In genomic region chr18:30457156-30457555, GRCh38 we compare ENCODE assay signal across 16 cellular contexts.
A peak's percentile ranks its signal among the peaks of the same experiment; 100 is the strongest.
DNase-seq lines count a peak whose midpoint lies in the region; ATAC-seq and TF ChIP-seq lines count a peak whose summit lies in the region.
"Had no signal": no experiment of that assay in that cellular context is flagged by ENCODE, and none has a peak within 500 bp of the region (broad histone marks: within the 10 kb centered on the region; RNA-seq: fewer than 3 reads in every experiment).

No MANE protein-coding gene starts in this region.

- no peak for DNase-seq in left ventricle myocardium inferior
- DNase-seq in right cardiac atrium, result no peak
- DNase-seq in LHCN-M2 (ENCODE audit: low read depth), result peak; percentile 21
- DNase-seq in epithelial cell of esophagus (ENCODE audit: low read depth), result no peak
- DNase-seq in GM13976 (ENCODE audit: low spot score), result no peak
- DNase-seq in SKM-1 treated with dmso at 0.1 percent for 144 hours (lab: John Stamatoyannopoulos, UW; ENCODE audit: unreplicated experiment), result no peak
- no peak for DNase-seq in SHP77 treated with DMSO at 0.1 percent for 48 hours (lab: John Stamatoyannopoulos, UW)
- DNase-seq: CD4-positive, alpha-beta T cell; GF-D8; Kasumi-1; NCI-H1930; NCI-H2171 treated with DMSO at 0.1 percent for 48 hours; NCI-H748 treated with DMSO at 0.1 percent for 48 hours had no signal

- 69% methylated on average over 1 of the region's 1 CpG for WGBS in right cardiac atrium

- H3K4me3 ChIP-seq in left ventricle myocardium inferior (no peak overlapping the region), right cardiac atrium (ENCODE audit: low read length) (no peak overlapping the region), epithelial cell of esophagus (ENCODE audit: low read length) (no peak overlapping the region)

- in situ Hi-C loops in GM13976 (cut with MboI; ENCODE audit: low sequenced_read_pairs, unreplicated experiment), result no loop called here

- H3K36me3 ChIP-seq in left ventricle myocardium inferior, result no peaks in the 10 kb centered on the region

- intact Hi-C loops in left ventricle myocardium inferior (cut with micrococcal nuclease), result no loop called here
- intact Hi-C loops in right cardiac atrium (cut with DNase I), result no loop called here

- H3K4me1 ChIP-seq in left ventricle myocardium inferior, result no peaks in the 10 kb centered on the region
- no peaks in the 10 kb centered on the region for H3K4me1 ChIP-seq in right cardiac atrium (ENCODE audit: control insufficient read depth, insufficient read depth, low read length)

- no peak for ATAC-seq in right cardiac atrium
- ATAC-seq: Panc1, Right ventricle myocardium inferior, SK-N-SH treated with all-trans-retinoic acid at 6 μM for 48 hours had no signal

- peak; percentile 10 for TF ChIP-seq CTCF in left ventricle myocardium inferior (IDR thresholded peaks at IDR 0.05; ENCODE audit: borderline replicate concordance)
- peak; percentile 4 for TF ChIP-seq CTCF in epithelial cell of esophagus (IDR thresholded peaks at IDR 0.05; ENCODE audit: insufficient read depth, low read depth, low read length, missing control alignments)
- no peak for TF ChIP-seq CTCF in GM13976 (IDR thresholded peaks at IDR 0.05; ENCODE audit: borderline replicate concordance, control extremely low read depth, extremely low read depth, insufficient read depth, missing control alignments)

- H3K9me3 ChIP-seq in left ventricle myocardium inferior (replicated peaks) (no peaks in the 10 kb centered on the region), right cardiac atrium (ENCODE audit: control insufficient read depth, low read length) (no peaks in the 10 kb centered on the region)

- H3K27ac ChIP-seq in left ventricle myocardium inferior (replicated peaks), result no peak overlapping the region
- no peak overlapping the region for H3K27ac ChIP-seq in right cardiac atrium (ENCODE audit: low read length)

- H3K27me3 ChIP-seq in left ventricle myocardium inferior (ENCODE audit: low read depth) (no peaks in the 10 kb centered on the region), right cardiac atrium (ENCODE audit: control insufficient read depth, insufficient read depth) (no peaks in the 10 kb centered on the region)
